Comparison of ENCODE assay signal across 20 cellular contexts in genomic region chr6:142803027-142803426, GRCh38.
A peak's percentile ranks its signal among the peaks of the same experiment; 100 is the strongest.
DNase-seq lines count a peak whose midpoint lies in the region; ATAC-seq and TF ChIP-seq lines count a peak whose summit lies in the region.
"Had no signal": no experiment of that assay in that cellular context is flagged by ENCODE, and none has a peak within 500 bp of the region (broad histone marks: within the 10 kb centered on the region; RNA-seq: fewer than 3 reads in every experiment).

No MANE protein-coding gene starts in this region.

- H3F3A ChIP-seq in PC-3 (ENCODE audit: low read length, unreplicated experiment): no peaks in the 10 kb centered on the region

- H3K4me1 ChIP-seq in PC-3 (ENCODE audit: insufficient read depth, low read length): peaks cover 18% of the 10 kb centered on the region
- H3K4me1 ChIP-seq: neural progenitor cell, Peyer's patch, upper lobe of right lung had no signal

- H3K9me3 ChIP-seq in PC-3 (ENCODE audit: low read length): no peaks in the 10 kb centered on the region
- H3K9me3 ChIP-seq: Peyer's patch, stomach, upper lobe of right lung had no signal

- BruUV-seq in PC-3 (replicated peaks; lab: Mats Ljungman, UMichigan): no TSS peak

- peaks cover 5% of the 10 kb centered on the region for H3K9me3 Mint-ChIP-seq in activated CD8-positive, alpha-beta T cell treated with anti-CD3 and anti-CD28 coated beads for 36 hours
- no peaks in the 10 kb centered on the region for H3K9me3 Mint-ChIP-seq in activated CD8-positive, alpha-beta T cell treated with anti-CD3 and anti-CD28 coated beads, Interleukin-2, amount 10 ng/mL, durations not matched to agents 7 days and 5 days (ENCODE audit: insufficient read depth)
- H3K9me3 Mint-ChIP-seq in effector memory CD8-positive, alpha-beta T cell: no peaks in the 10 kb centered on the region
- H3K9me3 Mint-ChIP-seq: H9 had no signal

- peak overlapping the region; percentile 62; the same call in 1 of the 2 replicates for H3K27ac ChIP-seq in PC-3 (ENCODE audit: low read length)
- H3K27ac ChIP-seq: neural progenitor cell, Peyer's patch, stomach, upper lobe of right lung had no signal

- H3K4me2 ChIP-seq in PC-3 (ENCODE audit: low read length): no peak overlapping the region
- H3K4me2 ChIP-seq: neural progenitor cell had no signal

- CTCF ChIA-PET in activated CD8-positive, alpha-beta T cell treated with anti-CD3 and anti-CD28 coated beads for 36 hours (lab: Charles Lee): interaction anchor here (1.3 to 1.5 kb wide), 3 partner anchors 15 to 34 kb away, joined by 3 to 6 read pairs (median 3); no protein-coding TSS in a partner anchor
- CTCF ChIA-PET in activated CD8-positive, alpha-beta T cell treated with anti-CD3 and anti-CD28 coated beads, Interleukin-2, amount 10 ng/mL, durations not matched to agents 7 days and 5 days (lab: Charles Lee): interaction anchor here (1.9 kb wide), 1 partner anchor 11 kb away, joined by 9 read pairs; no protein-coding TSS in a partner anchor
- CTCF ChIA-PET in PC-3 (lab: Charles Lee): interaction anchor here (0.6 kb wide), 1 partner anchor 534 kb away, joined by 3 read pairs; no protein-coding TSS in a partner anchor

- no peaks in the 10 kb centered on the region for H3K36me3 ChIP-seq in PC-3 (ENCODE audit: low read depth, low read length)
- H3K36me3 ChIP-seq: neural progenitor cell, Peyer's patch, stomach, upper lobe of right lung had no signal

- POLR2A ChIA-PET in activated CD8-positive, alpha-beta T cell treated with anti-CD3 and anti-CD28 coated beads for 36 hours (lab: Charles Lee): interaction anchor here (0.7 to 1.4 kb wide), 3 partner anchors 13 to 144 kb away, joined by 3 to 5 read pairs (median 4); no protein-coding TSS in a partner anchor
- POLR2A ChIA-PET in activated CD8-positive, alpha-beta T cell treated with anti-CD3 and anti-CD28 coated beads, Interleukin-2, amount 10 ng/mL, durations not matched to agents 7 days and 5 days (lab: Charles Lee): interaction anchor here (0.6 to 0.9 kb wide), 2 partner anchors 12 to 16 kb away, joined by 3 read pairs; no protein-coding TSS in a partner anchor
- POLR2A ChIA-PET in PC-3 (lab: Charles Lee; ENCODE audit: unreplicated experiment): interaction anchor here (0.7 kb wide), 1 partner anchor 54 kb away, joined by 4 read pairs; no protein-coding TSS in a partner anchor

- H3K4me1 Mint-ChIP-seq in activated CD8-positive, alpha-beta T cell treated with anti-CD3 and anti-CD28 coated beads for 36 hours (ENCODE audit: low read depth): peaks cover 94% of the 10 kb centered on the region
- H3K4me1 Mint-ChIP-seq in activated CD8-positive, alpha-beta T cell treated with anti-CD3 and anti-CD28 coated beads, Interleukin-2, amount 10 ng/mL, durations not matched to agents 7 days and 5 days (ENCODE audit: low read depth): peaks cover 24% of the 10 kb centered on the region
- peaks cover 44 to 62% of the 10 kb centered on the region in 2 donors for H3K4me1 Mint-ChIP-seq in effector memory CD8-positive, alpha-beta T cell (ENCODE audit: low read depth in 2 of 2)

- ATAC-seq in activated CD8-positive, alpha-beta T cell treated with anti-CD3 and anti-CD28 coated beads for 36 hours: no peak
- no peak for ATAC-seq in activated CD8-positive, alpha-beta T cell treated with anti-CD3 and anti-CD28 coated beads, Interleukin-2, amount 10 ng/mL, durations not matched to agents 7 days and 5 days
- no peak for ATAC-seq in PC-3
- ATAC-seq in effector memory CD8-positive, alpha-beta T cell (replicated peaks): no peak
- no peak for ATAC-seq in HG02642 (IDR thresholded peaks at IDR 0.05; ENCODE audit: poor library complexity, unreplicated experiment)
- no peak for ATAC-seq in HG02970 (IDR thresholded peaks at IDR 0.05; ENCODE audit: low FRiP score, unreplicated experiment)
- ATAC-seq: esophagus mucosa, upper lobe of right lung had no signal

- intact Hi-C loops in activated CD8-positive, alpha-beta T cell treated with anti-CD3 and anti-CD28 coated beads for 36 hours (cut with micrococcal nuclease): no loop called here
- intact Hi-C loops in PC-3 (cut with micrococcal nuclease): no loop called here

- no peaks in the 10 kb centered on the region for H3K27me3 ChIP-seq in PC-3 (ENCODE audit: low read length)
- H3K27me3 ChIP-seq: neural progenitor cell, Peyer's patch, stomach, upper lobe of right lung had no signal

- peaks cover 41% of the 10 kb centered on the region for H3K36me3 Mint-ChIP-seq in activated CD8-positive, alpha-beta T cell treated with anti-CD3 and anti-CD28 coated beads for 36 hours (ENCODE audit: low read depth)
- peaks cover 30% of the 10 kb centered on the region for H3K36me3 Mint-ChIP-seq in activated CD8-positive, alpha-beta T cell treated with anti-CD3 and anti-CD28 coated beads, Interleukin-2, amount 10 ng/mL, durations not matched to agents 7 days and 5 days (ENCODE audit: low read depth)
- H3K36me3 Mint-ChIP-seq in effector memory CD8-positive, alpha-beta T cell (ENCODE audit: insufficient read depth): peaks cover 3% of the 10 kb centered on the region

- no peak for DNase-seq in activated CD8-positive, alpha-beta T cell treated with anti-CD3 and anti-CD28 coated beads for 36 hours
- no peak for DNase-seq in activated CD8-positive, alpha-beta T cell treated with anti-CD3 and anti-CD28 coated beads, Interleukin-2, amount 10 ng/mL, durations not matched to agents 7 days and 5 days
- DNase-seq in PC-3 (no peak), renal cortical epithelial cell (ENCODE audit: low read depth) (peak; percentile 57)
- no peak for DNase-seq in effector memory CD8-positive, alpha-beta T cell
- no peak for DNase-seq in activated CD4-positive, alpha-beta T cell treated with anti-CD3 and anti-CD28 coated beads for 1 hour
- DNase-seq: activated CD4-positive, alpha-beta T cell treated with anti-CD3 and anti-CD28 coated beads, Interleukin-2, amount 50 U/mL, for 48 hours; CD4-positive, CD25-positive, alpha-beta regulatory T cell; H9; Karpas-422; midbrain; NCI-H1105; Peyer's patch; retina; stomach; upper lobe of right lung had no signal

- H3K9me2 ChIP-seq in PC-3 (replicated peaks; ENCODE audit: low read length): no peaks in the 10 kb centered on the region

- H2AFZ ChIP-seq in PC-3 (ENCODE audit: low read length): no peak overlapping the region
- H2AFZ ChIP-seq: neural progenitor cell had no signal

- H3K4me3 ChIP-seq in PC-3 (ENCODE audit: low read length): no peak overlapping the region
- H3K4me3 ChIP-seq: neural progenitor cell, Peyer's patch, stomach, upper lobe of right lung had no signal

- no peaks in the 10 kb centered on the region for H3K27me3 Mint-ChIP-seq in activated CD8-positive, alpha-beta T cell treated with anti-CD3 and anti-CD28 coated beads for 36 hours
- H3K27me3 Mint-ChIP-seq in activated CD8-positive, alpha-beta T cell treated with anti-CD3 and anti-CD28 coated beads, Interleukin-2, amount 10 ng/mL, durations not matched to agents 7 days and 5 days (ENCODE audit: low read depth): no peaks in the 10 kb centered on the region
- H3K27me3 Mint-ChIP-seq in effector memory CD8-positive, alpha-beta T cell: no peaks in the 10 kb centered on the region
- H3K27me3 Mint-ChIP-seq: CD4-positive, CD25-positive, alpha-beta regulatory T cell had no signal

- TF ChIP-seq CTCF in activated CD8-positive, alpha-beta T cell treated with anti-CD3 and anti-CD28 coated beads for 36 hours (IDR thresholded peaks at IDR 0.05): no peak
- TF ChIP-seq CTCF in PC-3 (conservative IDR thresholded peaks at IDR 0.05; ENCODE audit: low read depth, low read length): no peak

- no peaks in the 10 kb centered on the region for H3K79me2 ChIP-seq in PC-3 (ENCODE audit: low read length)

- H3K9ac ChIP-seq in PC-3 (ENCODE audit: low read length): no peak overlapping the region
- H3K9ac ChIP-seq: neural progenitor cell had no signal

- H3K27ac Mint-ChIP-seq in activated CD8-positive, alpha-beta T cell treated with anti-CD3 and anti-CD28 coated beads for 36 hours: peak overlapping the region; percentile 70
- no peak overlapping the region for H3K27ac Mint-ChIP-seq in activated CD8-positive, alpha-beta T cell treated with anti-CD3 and anti-CD28 coated beads, Interleukin-2, amount 10 ng/mL, durations not matched to agents 7 days and 5 days
- peak overlapping the region; percentile 3 to 64 for H3K27ac Mint-ChIP-seq in effector memory CD8-positive, alpha-beta T cell
- H3K27ac Mint-ChIP-seq: H9, neural progenitor cell had no signal

- no peak overlapping the region for H3K4me3 Mint-ChIP-seq in activated CD8-positive, alpha-beta T cell treated with anti-CD3 and anti-CD28 coated beads for 36 hours
- no peak overlapping the region for H3K4me3 Mint-ChIP-seq in activated CD8-positive, alpha-beta T cell treated with anti-CD3 and anti-CD28 coated beads, Interleukin-2, amount 10 ng/mL, durations not matched to agents 7 days and 5 days
- H3K4me3 Mint-ChIP-seq in effector memory CD8-positive, alpha-beta T cell: no peak overlapping the region
- H3K4me3 Mint-ChIP-seq: H9, neural progenitor cell had no signal

- no peaks in the 10 kb centered on the region for H4K20me1 ChIP-seq in PC-3 (ENCODE audit: low read length)
